Comparison of ENCODE assay signal across 10 cellular contexts in the genomic region with DNA sequence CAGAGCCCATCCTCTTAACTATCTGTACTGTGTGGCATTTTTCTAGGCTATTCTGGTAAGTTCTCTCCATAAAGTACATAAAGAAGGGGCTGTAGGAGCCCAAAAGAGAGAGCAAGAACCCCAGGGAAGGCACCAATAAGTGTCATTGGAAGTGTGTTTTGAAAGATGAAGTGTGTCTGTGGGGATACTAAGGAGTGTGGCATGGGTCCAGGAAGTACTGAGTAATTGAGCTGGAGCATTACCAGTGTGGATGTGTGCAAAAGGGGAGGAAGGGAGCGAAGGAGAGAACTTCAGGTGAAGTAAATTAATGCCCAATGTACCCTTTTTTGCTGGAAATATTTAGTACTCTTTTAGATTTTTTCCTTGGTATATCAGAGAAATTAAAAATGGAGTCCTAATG.
A peak's percentile ranks its signal among the peaks of the same experiment; 100 is the strongest.
DNase-seq lines count a peak whose midpoint lies in the region; ATAC-seq, FAIRE-seq and TF ChIP-seq lines count a peak whose summit lies in the region.
"Had no signal": no experiment of that assay in that cellular context is flagged by ENCODE, and none has a peak within 500 bp of the region (broad histone marks: within the 10 kb centered on the region; RNA-seq: fewer than 3 reads in every experiment).

No MANE protein-coding gene starts in this region.

- H3K27ac Mint-ChIP-seq in CD4-positive, alpha-beta T cell, result peak overlapping the region; percentile 48
- H3K27ac Mint-ChIP-seq in IgD-negative memory B cell (peak overlapping the region in 2 of 3 donors; percentile 87 to 89), naive B cell (peak overlapping the region in 5 of 6 donors; percentile 24 to 94 (median 74))

- H3K4me3 ChIP-seq in bronchial epithelial cell (ENCODE audit: low read depth, low read length) (no peak overlapping the region), Peyer's patch (no peak overlapping the region)
- H3K4me3 ChIP-seq: right lobe of liver had no signal

- H3K4me1 ChIP-seq in Peyer's patch, result peaks cover 0 to 5% (median 0%) of the 10 kb centered on the region in 4 donors
- H3K4me1 ChIP-seq: right lobe of liver had no signal

- TF ChIP-seq CTCF in CD4-positive, alpha-beta T cell (IDR thresholded peaks at IDR 0.05), result no peak
- TF ChIP-seq CTCF in bronchial epithelial cell (IDR thresholded peaks at IDR 0.05; ENCODE audit: insufficient read depth, low read length, severe bottlenecking), result no peak
- TF ChIP-seq CTCF in Peyer's patch (IDR thresholded peaks at IDR 0.05), result no peak

- H3K9me3 ChIP-seq in CD4-positive, alpha-beta T cell (ENCODE audit: control insufficient read depth, low read length), result no peaks in the 10 kb centered on the region
- H3K9me3 ChIP-seq in Peyer's patch, result no peaks in the 10 kb centered on the region
- H3K9me3 ChIP-seq: right lobe of liver had no signal

- H3K9me3 Mint-ChIP-seq in CD4-positive, alpha-beta T cell, result no peaks in the 10 kb centered on the region
- peaks cover 0 to 5% (median 0%) of the 10 kb centered on the region in 3 donors for H3K9me3 Mint-ChIP-seq in IgD-negative memory B cell
- no peaks in the 10 kb centered on the region for H3K9me3 Mint-ChIP-seq in naive B cell

- CTCF ChIA-PET in CD4-positive, alpha-beta T cell (lab: Charles Lee), result no interaction called here

- no peaks in the 10 kb centered on the region for H3K27me3 ChIP-seq in CD4-positive, alpha-beta T cell (ENCODE audit: control insufficient read depth, insufficient read depth, low read length)
- H3K27me3 ChIP-seq in bronchial epithelial cell (ENCODE audit: control insufficient read depth, insufficient read depth, low read length), result no peaks in the 10 kb centered on the region
- H3K27me3 ChIP-seq in Peyer's patch, result no peaks in the 10 kb centered on the region
- H3K27me3 ChIP-seq: right lobe of liver had no signal

- no peak overlapping the region for H3K27ac ChIP-seq in CD4-positive, alpha-beta T cell (ENCODE audit: low read depth, low read length)
- H3K27ac ChIP-seq in Peyer's patch, result no peak overlapping the region
- H3K27ac ChIP-seq: right lobe of liver had no signal

- H3K36me3 ChIP-seq in bronchial epithelial cell (ENCODE audit: control insufficient read depth, insufficient read depth, low read length) (peaks cover 1% of the 10 kb centered on the region), Peyer's patch (peaks cover 0 to 6% (median 0%) of the 10 kb centered on the region in 3 donors)
- H3K36me3 ChIP-seq: right lobe of liver had no signal

- no peak for DNase-seq in CD4-positive, alpha-beta T cell
- DNase-seq in bronchial epithelial cell (ENCODE audit: low read depth) (peak; percentile 64), naive B cell (no peak), HT-29 (ENCODE audit: low spot score) (no peak), Peyer's patch (no peak), amniotic stem cell (lab: John Stamatoyannopoulos, UW) (no peak)
- DNase-seq: caudate nucleus, right lobe of liver had no signal

- no peak for FAIRE-seq in bronchial epithelial cell (lab: Jason Lieb, UNC)

- no peaks in the 10 kb centered on the region for H3K27me3 Mint-ChIP-seq in CD4-positive, alpha-beta T cell
- H3K27me3 Mint-ChIP-seq in IgD-negative memory B cell, result no peaks in the 10 kb centered on the region
- no peaks in the 10 kb centered on the region for H3K27me3 Mint-ChIP-seq in naive B cell

- peaks cover 80% of the 10 kb centered on the region for H3K36me3 Mint-ChIP-seq in CD4-positive, alpha-beta T cell (ENCODE audit: low read depth)
- H3K36me3 Mint-ChIP-seq in IgD-negative memory B cell, result peaks cover 14% of the 10 kb centered on the region
- peaks cover under 1 to 37% of the 10 kb centered on the region in 2 donors for H3K36me3 Mint-ChIP-seq in naive B cell

- H3K4me1 Mint-ChIP-seq in CD4-positive, alpha-beta T cell (ENCODE audit: low read depth), result peaks cover 92% of the 10 kb centered on the region
- peaks cover 38 to 45% (median 44%) of the 10 kb centered on the region in 3 donors for H3K4me1 Mint-ChIP-seq in IgD-negative memory B cell
- H3K4me1 Mint-ChIP-seq in naive B cell, result peaks cover 37 to 66% (median 47%) of the 10 kb centered on the region in 3 donors

- H3K4me3 Mint-ChIP-seq in CD4-positive, alpha-beta T cell, result no peak overlapping the region
- H3K4me3 Mint-ChIP-seq in IgD-negative memory B cell (peak overlapping the region in 1 of 4 donors; percentile 34), naive B cell (no peak overlapping the region)

- intact Hi-C loops in CD4-positive, alpha-beta T cell (cut with DNase I, micrococcal nuclease), result no loop called here

- no peak for ATAC-seq in CD4-positive, alpha-beta T cell (ENCODE audit: poor library complexity)
- ATAC-seq in naive B cell (ENCODE audit: low read depth in 2 of 2), result no peak
- ATAC-seq in HG02571 (IDR thresholded peaks at IDR 0.05; ENCODE audit: unreplicated experiment), result no peak

- no peak for TF ChIP-seq POLR2A in Peyer's patch (IDR thresholded peaks at IDR 0.05)

- POLR2A ChIA-PET in CD4-positive, alpha-beta T cell (lab: Charles Lee), result interaction anchor here (1.0 kb wide), 1 partner anchor 41 kb away, joined by 3 read pairs; no protein-coding TSS in a partner anchor
